ENCODE assay signal across 30 cellular contexts in the genomic region with DNA sequence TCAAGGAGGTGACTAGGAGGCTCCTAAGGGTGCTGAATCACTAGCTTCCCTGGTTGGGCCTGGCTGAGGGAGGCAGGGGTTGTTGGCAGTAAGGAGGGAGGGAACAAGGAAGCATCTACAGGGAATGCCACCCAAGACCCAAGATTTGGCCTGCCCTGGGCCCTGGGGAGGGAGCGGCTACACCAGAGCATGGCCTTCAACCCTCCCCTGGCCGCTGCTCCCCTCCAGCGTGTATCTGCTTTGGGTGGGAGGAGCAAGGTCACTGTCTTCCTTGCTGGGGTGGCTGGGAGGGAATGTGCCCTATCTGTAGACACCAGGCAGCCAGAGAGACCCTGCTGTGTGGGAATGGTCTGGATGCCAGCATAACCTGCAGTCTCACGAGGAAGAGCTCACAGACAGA. TPM values are rescaled to one million over a fixed set of nuclear protein-coding genes. Genes with fewer than 3 reads are reported as not detected.
"Had no signal": no experiment of that assay in that cellular context is flagged by ENCODE, and none has a peak within 500 bp of the region (broad histone marks: within the 10 kb centered on the region; RNA-seq: fewer than 3 reads in every experiment).

No MANE protein-coding gene starts in this region.

- DNase-seq: heart right ventricle; left colon; left lung; lower lobe of right lung; mammary epithelial cell; mesendoderm; naive B cell; natural killer cell; nephron progenitor cell; ovary; right lobe of liver; stimulated activated CD4-positive, alpha-beta T cell treated with anti-CD3 and anti-CD28 coated beads, Interleukin-12 subunit alpha, Interleukin-12 subunit beta, amount 100 ng/mL, for 4 hours; stimulated activated CD4-positive, alpha-beta T cell treated with anti-CD3 and anti-CD28 coated beads, Interleukin-15, amount 100 ng/mL, for 24 hours; stimulated activated CD4-positive, alpha-beta T cell treated with anti-CD3 and anti-CD28 coated beads, Interleukin-2, amount 100 ng/mL, for 24 hours; stimulated activated CD4-positive, alpha-beta T cell treated with anti-CD3 and anti-CD28 coated beads, Interleukin-4, amount 100 ng/mL, for 1 hour; stimulated activated naive B cell treated with anti-CD40 and anti-IgM and Interleukin-4, amounts not matched to agents 10 μg/mL and 1 μg/mL and 100 μg/mL, for 72 hours; stimulated activated naive CD8-positive, alpha-beta T cell treated with anti-CD3 and anti-CD28 coated beads, Interleukin-15, Interleukin-2, amounts not matched to agents 100 U/mL and 50 U/mL, for 24 hours; stomach; testis; thyroid gland; transverse colon; upper lobe of left lung had no signal

- H3K4me2 ChIP-seq: hepatocyte, neural progenitor cell, smooth muscle cell had no signal

- ATAC-seq: left colon; left lung; lower lobe of right lung; natural killer cell; right lobe of liver; stimulated activated naive B cell treated with anti-CD40 and anti-IgM and Interleukin-4, amounts not matched to agents 10 μg/mL and 1 μg/mL and 100 μg/mL, for 72 hours; stimulated activated naive CD8-positive, alpha-beta T cell treated with anti-CD3 and anti-CD28 coated beads, Interleukin-15, Interleukin-2, amounts not matched to agents 100 U/mL and 50 U/mL, for 24 hours had no signal

- H3K79me2 ChIP-seq: hepatocyte had no signal

- H3K27ac Mint-ChIP-seq: naive B cell; natural killer cell; nephron progenitor cell; stimulated activated naive B cell treated with anti-CD40 and anti-IgM and Interleukin-4, amounts not matched to agents 10 μg/mL and 1 μg/mL and 100 μg/mL, for 72 hours had no signal

- H2AFZ ChIP-seq: hepatocyte, neural progenitor cell had no signal

- H3K4me1 ChIP-seq: right lobe of liver, transverse colon had no signal

- H3K36me3 ChIP-seq: heart right ventricle, left lung, lower lobe of right lung, neural progenitor cell, ovary, right atrium auricular region, right lobe of liver, stomach, thyroid gland, transverse colon, upper lobe of left lung had no signal

- FAIRE-seq: keratinocyte, urothelium cell line had no signal

- H3K4me3 Mint-ChIP-seq: mesothelial cell of epicardium; naive B cell; natural killer cell; nephron progenitor cell; neural progenitor cell; stimulated activated naive B cell treated with anti-CD40 and anti-IgM and Interleukin-4, amounts not matched to agents 10 μg/mL and 1 μg/mL and 100 μg/mL, for 72 hours had no signal

- H3K27ac ChIP-seq: heart right ventricle, hepatocyte, left lung, lower lobe of right lung, neural progenitor cell, ovary, right atrium auricular region, right lobe of liver, stomach, testis, thyroid gland, transverse colon, upper lobe of left lung had no signal

- H3K9ac ChIP-seq: neural progenitor cell had no signal

- H3K4me3 ChIP-seq: heart right ventricle, hepatocyte, left lung, lower lobe of right lung, neural progenitor cell, ovary, right atrium auricular region, right lobe of liver, smooth muscle cell, stomach, testis, thyroid gland, transverse colon, upper lobe of left lung had no signal

- H3K27me3 ChIP-seq: heart right ventricle, hepatocyte, left lung, neural progenitor cell, ovary, right atrium auricular region, right lobe of liver, testis, thyroid gland, transverse colon, upper lobe of left lung had no signal

- H3K9me3 ChIP-seq: left lung, lower lobe of right lung, ovary, right lobe of liver, stomach, testis, thyroid gland, transverse colon, upper lobe of left lung had no signal

- H3K36me3 Mint-ChIP-seq: mesothelial cell of epicardium, natural killer cell, neural progenitor cell had no signal

RNA-seq across cellular contexts. Expression of a gene that starts 29.5 kb away (rescaled TPM):
- total RNA-seq: heart right ventricle, hepatocyte, skeletal muscle tissue, smooth muscle cell had no signal
- polyA plus RNA-seq: hepatocyte had no signal
